In the genomic region with DNA sequence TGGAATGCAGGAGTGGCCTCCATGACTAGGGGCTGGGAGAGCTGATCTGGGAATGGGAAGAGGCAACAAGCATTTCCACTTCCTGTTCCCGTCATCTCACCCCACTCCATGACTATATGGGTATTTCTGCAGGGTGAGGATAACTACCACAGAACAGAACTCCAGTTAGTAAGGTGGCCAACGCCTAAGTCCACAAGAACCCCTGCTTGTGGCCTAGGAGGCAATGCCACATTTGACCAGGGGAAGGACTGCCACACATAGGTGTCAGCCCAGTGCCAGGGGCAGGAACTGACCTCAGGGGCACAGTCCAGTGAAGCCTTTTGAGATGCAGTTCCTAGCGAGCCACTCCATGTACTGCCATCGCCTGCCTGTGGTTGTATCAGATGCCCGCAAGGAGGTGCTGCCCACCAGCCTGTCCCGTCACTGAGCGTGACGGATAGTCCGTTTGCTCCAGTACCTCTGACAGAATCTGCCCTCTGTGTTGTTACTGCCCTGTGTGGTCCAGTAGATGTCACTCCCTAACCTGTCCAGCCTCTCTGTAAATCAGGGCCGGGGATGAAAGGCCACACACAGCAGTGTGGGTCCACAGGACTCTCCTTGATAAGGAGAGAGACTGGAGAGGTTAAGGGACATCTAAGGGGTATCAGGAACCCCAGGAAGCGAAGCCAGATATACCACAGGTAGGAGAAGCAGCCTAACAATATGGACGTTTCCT, we compare ENCODE assay signal across 8 cellular contexts. TPM values are rescaled to one million over a fixed set of nuclear protein-coding genes. Genes with fewer than 3 reads are reported as not detected.
DNase-seq lines count a peak whose midpoint lies in the region; ATAC-seq, FAIRE-seq and TF ChIP-seq lines count a peak whose summit lies in the region.

No MANE protein-coding gene starts in this region.

- no peak for TF ChIP-seq POLR2A in GM12878 (IDR thresholded peaks at IDR 0.05; ENCODE audit: low read depth, low read length)

- TF ChIP-seq EP300 in GM12878 (IDR thresholded peaks at IDR 0.05; ENCODE audit: borderline replicate concordance in 1 of 2, control insufficient read depth in 1 of 2, low read depth in 2 of 2, low read length in 2 of 2) = no peak

- H3K36me3 ChIP-seq in RWPE2 (ENCODE audit: low read depth) (no peaks in the 10 kb centered on the region), GM12878 (ENCODE audit: control insufficient read depth in 2 of 2, insufficient read depth in 2 of 2, low read length in 1 of 2) (no peaks in the 10 kb centered on the region)

- peak; percentile 60 for TF ChIP-seq RAD21 in GM12878 (IDR thresholded peaks at IDR 0.05; ENCODE audit: insufficient read depth, low read depth, low read length)

- peak overlapping the region; percentile 58 for H2AFZ ChIP-seq in GM12878 (ENCODE audit: control insufficient read depth, low read depth, low read length)

- peak; percentile 46 for ATAC-seq in RWPE2 (ENCODE audit: low read depth)
- peak; percentile 6; the same call in 2 of the 3 replicates for ATAC-seq in GM12878
- ATAC-seq in HG03139 (IDR thresholded peaks at IDR 0.05; ENCODE audit: unreplicated experiment) = no peak

- H4K20me1 ChIP-seq in GM12878 (ENCODE audit: control insufficient read depth, insufficient read depth) = no peaks in the 10 kb centered on the region

- 20% methylated on average over 12 of the region's 12 CpGs for WGBS in GM12878 (ENCODE audit: insufficient coverage, insufficient replicate concordance, low lambda C conversion rate, missing lambda C conversion rate)

- SMC1A ChIA-PET in GM12878 (lab: Charles Lee; ENCODE audit: uncharacterized antibody, unreplicated experiment) = interaction anchor here (0.6 to 2.8 kb wide), 12 partner anchors 8 to 302 kb away, joined by 3 to 28 read pairs (median 4); partner anchors contain the start of gene SLC51B

- TF ChIP-seq CTCF in RWPE2 (IDR thresholded peaks at IDR 0.05; ENCODE audit: poor library complexity, severe bottlenecking) (no peak), GM12878 (IDR thresholded peaks at IDR 0.05 in 2 of 3, conservative IDR thresholded peaks at IDR 0.05 in 1 of 3; ENCODE audit: control insufficient read depth in 2 of 3, extremely low read depth in 1 of 3, insufficient read depth in 1 of 3, low read depth in 3 of 3, low read length in 3 of 3) (peak in 2 of 3 experiments; percentile 50 to 65; a peak in 5 of 6 replicates)

- POLR2A ChIA-PET in GM12878 (lab: Charles Lee) = interaction anchor here (0.5 to 1.0 kb wide), 3 partner anchors 14 to 147 kb away, joined by 3 to 4 read pairs (median 3); no protein-coding TSS in a partner anchor

- BruUV-seq in GM12878 (replicated peaks; lab: Mats Ljungman, UMichigan) = no TSS peak

- no peak overlapping the region; the same call in 1 of the 2 replicates for H3K9ac ChIP-seq in GM12878 (ENCODE audit: control insufficient read depth, insufficient read depth, low read length)

- H3K79me2 ChIP-seq in GM12878 (ENCODE audit: control insufficient read depth, insufficient read depth, low read length) = peaks cover 15% of the 10 kb centered on the region

- CTCF ChIA-PET in GM12878 (lab: Yijun Ruan, JAX) = interaction anchor here (0.6 to 3.3 kb wide), 35 partner anchors 8 to 352 kb away, joined by 3 to 38 read pairs (median 5); partner anchors contain the start of genes KBTBD13, PARP16, RNU5B-1 and SLC51B

- H3K9me3 ChIP-seq in RWPE2 (ENCODE audit: severe bottlenecking) = no peaks in the 10 kb centered on the region
- no peaks in the 10 kb centered on the region for H3K9me3 ChIP-seq in GM12878 (replicated peaks; ENCODE audit: control insufficient read depth, insufficient read depth, low read length)

- no peak for FAIRE-seq in GM12878 (lab: Jason Lieb, UNC)

- H3K27ac ChIP-seq in RWPE2 (ENCODE audit: poor library complexity, severe bottlenecking) (no peak overlapping the region), GM12878 (ENCODE audit: control insufficient read depth, insufficient read depth) (no peak overlapping the region)

- no peak overlapping the region for H3K4me2 ChIP-seq in GM12878 (ENCODE audit: control insufficient read depth, insufficient read depth)

- H3K4me1 ChIP-seq in RWPE2 (ENCODE audit: insufficient read depth, poor library complexity, severe bottlenecking) = peaks cover 5% of the 10 kb centered on the region
- peaks cover 5% of the 10 kb centered on the region for H3K4me1 ChIP-seq in GM12878 (ENCODE audit: control insufficient read depth, insufficient read depth, low read length)

- intact Hi-C loops in GM12878 (cut with micrococcal nuclease; ENCODE audit: unreplicated experiment) = loop anchor here (1.0 to 5.0 kb wide), 4 partner anchors 45 to 301 kb away; no protein-coding TSS in a partner anchor

- no peak overlapping the region for H3K4me3 ChIP-seq in RWPE2 (ENCODE audit: severe bottlenecking)
- no peak overlapping the region for H3K4me3 ChIP-seq in GM12878

- in situ Hi-C loops in GM12878 (cut with MboI) = no loop called here

- H3K27me3 ChIP-seq in RWPE2 (ENCODE audit: insufficient read depth, poor library complexity, severe bottlenecking) = no peaks in the 10 kb centered on the region
- H3K27me3 ChIP-seq in GM12878 (replicated peaks in 1 of 2; ENCODE audit: control insufficient read depth in 2 of 2, insufficient read depth in 2 of 2, low read length in 1 of 2) = no peaks in the 10 kb centered on the region

- RAD21 ChIA-PET in GM12878 (lab: Charles Lee; ENCODE audit: unreplicated experiment) = interaction anchor here (0.6 to 2.2 kb wide), 13 partner anchors 11 to 271 kb away, joined by 3 to 20 read pairs (median 5); partner anchors contain the start of genes CLPX, RNU5B-1 and SLC51B

- DNase-seq in EH (ENCODE audit: low read depth) (peak; percentile 69), HT1080 (ENCODE audit: low read depth) (peak; percentile 79), RWPE2 (ENCODE audit: low spot score) (no peak), GM12878 (ENCODE audit: low read depth, low spot score) (no peak), iPS-NIHi11 (ENCODE audit: low spot score) (peak; percentile 73), epidermal melanocyte (ENCODE audit: insufficient read length, low spot score) (no peak)
- DNase-seq in stimulated activated CD4-positive, alpha-beta T cell treated with anti-CD3 and anti-CD28 coated beads, Interleukin-15, amount 100 ng/mL, for 48 hours (ENCODE audit: low read depth in 2 of 2) = peak; percentile 29 to 32

RNA-seq across cellular contexts. Expression of gene MTFMT, which starts 3.5 kb away (rescaled TPM):
- total RNA-seq in HT1080 (2014; rRNA removed; shearing (Covaris generic)) = 23.7 and 32.2 TPM in 2 replicates
- 17.0 and 18.0 TPM in 2 replicates for polyA plus RNA-seq in HT1080 (2015; cell fraction: cytosol; rRNA removed)
- polyA plus RNA-seq in HT1080 (2015; cell fraction: nucleus; rRNA removed) = 9.1 and 9.7 TPM in 2 replicates
- total RNA-seq in GM12878 (2013; cell fraction: nucleolus; rRNA removed) = 19.4 and 20.0 TPM in 2 replicates
- total RNA-seq in GM12878 (2014; rRNA removed) (17.4 and 21.1 TPM in 2 replicates), GM12878 (2014; rRNA removed; fragmentation: Illumina TruSeq; extraction: Trizol) (16.1 and 16.9 TPM in 2 replicates), GM12878 (2021) (16.1 and 16.7 TPM in 2 replicates)
- polyA plus RNA-seq in GM12878 (2011; ENCODE audit: low read depth) = 3.5 TPM
- polyA plus RNA-seq in GM12878 (2011; rRNA removed) (18.1 and 21.2 TPM in 2 replicates), GM12878 (2014; fragmentation: Illumina TruSeq; extraction: Trizol) (18.3 and 20.0 TPM in 2 replicates), GM12878 (2014; fragmentation: Nextera tagmentation; extraction: Ambion mirVana) (1 to 10 TPM; 1.7 to 3.3 TPM), GM12878 (2014; rRNA removed) (14.7 and 17.3 TPM in 2 replicates), GM12878 (2016; fragmentation: Nextera tagmentation; extraction: Ambion mirVana) (10 to 100 TPM; 25.9 to 29.8 TPM)
- 10.9 and 12.0 TPM in 2 replicates for polyA plus RNA-seq in GM12878 (2011; cell fraction: cytosol; rRNA removed)
- polyA plus RNA-seq in GM12878 (2011; cell fraction: nucleus; rRNA removed) = 6.0 and 8.0 TPM in 2 replicates
- polyA plus RNA-seq in GM12878 (2012) = 8.4 and 9.9 TPM in 2 replicates
- 5.6 and 6.7 TPM in 2 replicates for polyA minus RNA-seq in GM12878 (2011; rRNA and poly(A)+ RNA removed)
- 4.9 TPM in 2 replicates for polyA minus RNA-seq in GM12878 (2011; cell fraction: cytosol; rRNA and poly(A)+ RNA removed)
- polyA minus RNA-seq in GM12878 (2011; cell fraction: nucleus; rRNA and poly(A)+ RNA removed) = 2.9 and 8.8 TPM in 2 replicates

RNA-seq across cellular contexts. Expression of gene SLC51B, which starts 12.2 kb away (rescaled TPM):
- total RNA-seq in HT1080 (2014; rRNA removed; shearing (Covaris generic)) = not detected in 2 replicates
- not detected in 2 replicates for polyA plus RNA-seq in HT1080 (2015; cell fraction: cytosol; rRNA removed)
- not detected in 2 replicates for polyA plus RNA-seq in HT1080 (2015; cell fraction: nucleus; rRNA removed)
- total RNA-seq in GM12878 (2013; cell fraction: nucleolus; rRNA removed) = not detected in 2 replicates
- total RNA-seq in GM12878 (2014; rRNA removed) = 0.17 TPM in 1 of 2 replicates, not detected in the other
- not detected in 2 replicates for total RNA-seq in GM12878 (2014; rRNA removed; fragmentation: Illumina TruSeq; extraction: Trizol)
- total RNA-seq in GM12878 (2021) = not detected in 2 replicates
- polyA plus RNA-seq in GM12878 (2011; ENCODE audit: low read depth) = not detected
- polyA plus RNA-seq in GM12878 (2011; rRNA removed) = 0.13 TPM in 1 of 2 replicates, not detected in the other
- polyA plus RNA-seq in GM12878 (2011; cell fraction: cytosol; rRNA removed) = 0.06 and 0.08 TPM in 2 replicates
- not detected in 2 replicates for polyA plus RNA-seq in GM12878 (2011; cell fraction: nucleus; rRNA removed)
- polyA plus RNA-seq in GM12878 (2012) = not detected in 2 replicates
- not detected in 2 replicates for polyA plus RNA-seq in GM12878 (2014; fragmentation: Illumina TruSeq; extraction: Trizol)
- under 1 TPM; 0.05 to 0.13 TPM for polyA plus RNA-seq in GM12878 (2014; fragmentation: Nextera tagmentation; extraction: Ambion mirVana)
- not detected in 2 replicates for polyA plus RNA-seq in GM12878 (2014; rRNA removed)
- not detected for polyA plus RNA-seq in GM12878 (2016; fragmentation: Nextera tagmentation; extraction: Ambion mirVana)
- not detected in 2 replicates for polyA minus RNA-seq in GM12878 (2011; rRNA and poly(A)+ RNA removed)
- not detected in 2 replicates for polyA minus RNA-seq in GM12878 (2011; cell fraction: cytosol; rRNA and poly(A)+ RNA removed)
- not detected in 2 replicates for polyA minus RNA-seq in GM12878 (2011; cell fraction: nucleus; rRNA and poly(A)+ RNA removed)

RNA-seq across cellular contexts. Expression of gene RASL12, which starts 34.8 kb away (rescaled TPM):
- total RNA-seq in HT1080 (2014; rRNA removed; shearing (Covaris generic)) = not detected in 2 replicates
- polyA plus RNA-seq in HT1080 (2015; cell fraction: cytosol; rRNA removed) = not detected in 2 replicates
- polyA plus RNA-seq in HT1080 (2015; cell fraction: nucleus; rRNA removed) = not detected in 2 replicates
- not detected in 2 replicates for total RNA-seq in GM12878 (2013; cell fraction: nucleolus; rRNA removed)
- total RNA-seq in GM12878 (2014; rRNA removed) (0.06 TPM in 1 of 2 replicates, not detected in the other), GM12878 (2014; rRNA removed; fragmentation: Illumina TruSeq; extraction: Trizol) (not detected in 2 replicates), GM12878 (2021) (0.10 TPM in 1 of 2 replicates, not detected in the other)
- polyA plus RNA-seq in GM12878 (2011; ENCODE audit: low read depth) = 0.12 TPM
- polyA plus RNA-seq in GM12878 (2011; rRNA removed) (not detected in 2 replicates), GM12878 (2014; fragmentation: Illumina TruSeq; extraction: Trizol) (0.06 TPM in 1 of 2 replicates, not detected in the other), GM12878 (2014; fragmentation: Nextera tagmentation; extraction: Ambion mirVana) (not detected), GM12878 (2014; rRNA removed) (0.08 TPM in 1 of 2 replicates, not detected in the other), GM12878 (2016; fragmentation: Nextera tagmentation; extraction: Ambion mirVana) (not detected)
- not detected in 2 replicates for polyA plus RNA-seq in GM12878 (2011; cell fraction: cytosol; rRNA removed)
- polyA plus RNA-seq in GM12878 (2011; cell fraction: nucleus; rRNA removed) = not detected in 2 replicates
- polyA plus RNA-seq in GM12878 (2012) = 0.05 and 0.24 TPM in 2 replicates
- not detected in 2 replicates for polyA minus RNA-seq in GM12878 (2011; rRNA and poly(A)+ RNA removed)
- not detected in 2 replicates for polyA minus RNA-seq in GM12878 (2011; cell fraction: cytosol; rRNA and poly(A)+ RNA removed)
- not detected in 2 replicates for polyA minus RNA-seq in GM12878 (2011; cell fraction: nucleus; rRNA and poly(A)+ RNA removed)

RNA-seq across cellular contexts. Expression of gene SPG21, which starts 43.3 kb away (rescaled TPM):
- total RNA-seq in HT1080 (2014; rRNA removed; shearing (Covaris generic)) = 39.5 and 52.6 TPM in 2 replicates
- 107 and 117 TPM in 2 replicates for polyA plus RNA-seq in HT1080 (2015; cell fraction: cytosol; rRNA removed)
- polyA plus RNA-seq in HT1080 (2015; cell fraction: nucleus; rRNA removed) = 35.7 and 47.3 TPM in 2 replicates
- 53.8 and 60.8 TPM in 2 replicates for total RNA-seq in GM12878 (2013; cell fraction: nucleolus; rRNA removed)
- 52.2 and 52.9 TPM in 2 replicates for total RNA-seq in GM12878 (2014; rRNA removed)
- 52.9 and 58.3 TPM in 2 replicates for total RNA-seq in GM12878 (2014; rRNA removed; fragmentation: Illumina TruSeq; extraction: Trizol)
- total RNA-seq in GM12878 (2021) = 64.9 and 65.0 TPM in 2 replicates
- polyA plus RNA-seq in GM12878 (2011; ENCODE audit: low read depth) = 55.4 TPM
- 84.7 and 93.9 TPM in 2 replicates for polyA plus RNA-seq in GM12878 (2011; rRNA removed)
- 67.2 and 82.2 TPM in 2 replicates for polyA plus RNA-seq in GM12878 (2011; cell fraction: cytosol; rRNA removed)
- polyA plus RNA-seq in GM12878 (2011; cell fraction: nucleus; rRNA removed) = 38.3 and 54.2 TPM in 2 replicates
- polyA plus RNA-seq in GM12878 (2012) = 45.4 and 65.2 TPM in 2 replicates
- 84.8 and 103 TPM in 2 replicates for polyA plus RNA-seq in GM12878 (2014; fragmentation: Illumina TruSeq; extraction: Trizol)
- 10 to 100 TPM; 25.5 to 29.6 TPM for polyA plus RNA-seq in GM12878 (2014; fragmentation: Nextera tagmentation; extraction: Ambion mirVana)
- 60.4 and 71.1 TPM in 2 replicates for polyA plus RNA-seq in GM12878 (2014; rRNA removed)
- 100 to 1,000 TPM; 108 to 116 TPM for polyA plus RNA-seq in GM12878 (2016; fragmentation: Nextera tagmentation; extraction: Ambion mirVana)
- 43.2 and 52.5 TPM in 2 replicates for polyA minus RNA-seq in GM12878 (2011; rRNA and poly(A)+ RNA removed)
- polyA minus RNA-seq in GM12878 (2011; cell fraction: cytosol; rRNA and poly(A)+ RNA removed) = 19.0 and 25.0 TPM in 2 replicates
- polyA minus RNA-seq in GM12878 (2011; cell fraction: nucleus; rRNA and poly(A)+ RNA removed) = 22.1 and 38.7 TPM in 2 replicates

RNA-seq across cellular contexts. Expression of gene KBTBD13, which starts 43.6 kb away (rescaled TPM):
- not detected in 2 replicates for total RNA-seq in HT1080 (2014; rRNA removed; shearing (Covaris generic))
- not detected in 2 replicates for polyA plus RNA-seq in HT1080 (2015; cell fraction: cytosol; rRNA removed)
- not detected in 2 replicates for polyA plus RNA-seq in HT1080 (2015; cell fraction: nucleus; rRNA removed)
- not detected in 2 replicates for total RNA-seq in GM12878 (2013; cell fraction: nucleolus; rRNA removed)
- total RNA-seq in GM12878 (2014; rRNA removed) (0.06 TPM in 1 of 2 replicates, not detected in the other), GM12878 (2014; rRNA removed; fragmentation: Illumina TruSeq; extraction: Trizol) (not detected in 2 replicates), GM12878 (2021) (not detected in 2 replicates)
- 0.07 TPM for polyA plus RNA-seq in GM12878 (2011; ENCODE audit: low read depth)
- polyA plus RNA-seq in GM12878 (2011; rRNA removed) (not detected in 2 replicates), GM12878 (2014; fragmentation: Illumina TruSeq; extraction: Trizol) (not detected in 2 replicates), GM12878 (2014; fragmentation: Nextera tagmentation; extraction: Ambion mirVana) (not detected), GM12878 (2014; rRNA removed) (0.04 TPM in 1 of 2 replicates, not detected in the other), GM12878 (2016; fragmentation: Nextera tagmentation; extraction: Ambion mirVana) (not detected)
- polyA plus RNA-seq in GM12878 (2011; cell fraction: cytosol; rRNA removed) = not detected in 2 replicates
- not detected in 2 replicates for polyA plus RNA-seq in GM12878 (2011; cell fraction: nucleus; rRNA removed)
- 0.09 and 0.13 TPM in 2 replicates for polyA plus RNA-seq in GM12878 (2012)
- not detected in 2 replicates for polyA minus RNA-seq in GM12878 (2011; rRNA and poly(A)+ RNA removed)
- polyA minus RNA-seq in GM12878 (2011; cell fraction: cytosol; rRNA and poly(A)+ RNA removed) = not detected in 2 replicates
- not detected in 2 replicates for polyA minus RNA-seq in GM12878 (2011; cell fraction: nucleus; rRNA and poly(A)+ RNA removed)

Comparison
In these comparisons a context has a peak if more than half of its experiments do, and no peak if none do; other contexts are left out.
1. DNase-seq: peak in EH (single experiment), HT1080 (single experiment), iPS-NIHi11 (single experiment) and stimulated activated CD4-positive, alpha-beta T cell treated with anti-CD3 and anti-CD28 coated beads, Interleukin-15, amount 100 ng/mL, for 48 hours (2 of 2); none in RWPE2 (single experiment), GM12878 (single experiment) and epidermal melanocyte (single experiment).